In genomic region chr11:69321877-69322350, GRCh38 we compare ENCODE assay signal across 13 cellular contexts. TPM values are rescaled to one million over a fixed set of nuclear protein-coding genes. Genes with fewer than 3 reads are reported as not detected.
DNase-seq lines count a peak whose midpoint lies in the region; ATAC-seq and TF ChIP-seq lines count a peak whose summit lies in the region.
"Had no signal": no experiment of that assay in that cellular context is flagged by ENCODE, and none has a peak within 500 bp of the region (broad histone marks: within the 10 kb centered on the region; RNA-seq: fewer than 3 reads in every experiment).

No MANE protein-coding gene starts in this region.

- no peaks in the 10 kb centered on the region for H3K9me3 ChIP-seq in PC-9 (ENCODE audit: insufficient read depth, low read depth)

- H3F3A ChIP-seq in PC-9 (ENCODE audit: insufficient read depth, low read depth), result peaks cover 76% of the 10 kb centered on the region

- H3K4me3 ChIP-seq in PC-9, result peak overlapping the region; percentile 45; the same call in 1 of the 2 replicates
- H3K4me3 ChIP-seq: lung had no signal

- H3K4me2 ChIP-seq in PC-9, result peak overlapping the region; percentile 79

- H3K27me3 ChIP-seq in PC-9 (ENCODE audit: insufficient read depth, low read depth), result no peaks in the 10 kb centered on the region

- intact Hi-C loops in PC-9 (cut with micrococcal nuclease; ENCODE audit: unreplicated experiment), result no loop called here
- intact Hi-C loops in posterior vena cava (cut with DNase I), result no loop called here

- H3K27ac ChIP-seq in PC-9, result peak overlapping the region; percentile 93

- no peak for ATAC-seq in GM18909 (IDR thresholded peaks at IDR 0.05; ENCODE audit: poor library complexity, unreplicated experiment)

- TF ChIP-seq CTCF in PC-9 (conservative IDR thresholded peaks at IDR 0.05), result no peak

- peaks cover 59% of the 10 kb centered on the region for H3K36me3 ChIP-seq in PC-9 (ENCODE audit: low read depth)

- no peak overlapping the region for H2AFZ ChIP-seq in PC-9

- peaks cover 100% of the 10 kb centered on the region for H3K79me2 ChIP-seq in PC-9 (ENCODE audit: low read depth)

- DNase-seq in GM03348 (ENCODE audit: low spot score) (peak; percentile 86), PC-9 (peak; percentile 46 to 63), dermis blood vessel endothelial cell (peak; percentile 67), posterior vena cava (ENCODE audit: low spot score) (peak; percentile 88), SIG-M5 treated with dmso at 0.1 percent for 504 hours (lab: John Stamatoyannopoulos, UW; ENCODE audit: unreplicated experiment) (no peak), NOMO-1 treated with dmso at 0.1 percent for 144 hours (lab: John Stamatoyannopoulos, UW; ENCODE audit: unreplicated experiment) (no peak), mucosa of gallbladder (ENCODE audit: low spot score) (no peak)
- DNase-seq: activated CD4-positive, alpha-beta memory T cell treated with anti-CD3 and anti-CD28 coated beads, Interleukin-2, amount 10 ng/mL, durations not matched to agents 7 days and 5 days; anterior cingulate cortex; GF-D8 had no signal

- H3K4me1 ChIP-seq in PC-9 (replicated peaks; ENCODE audit: insufficient read depth), result peaks cover 64% of the 10 kb centered on the region

- POLR2A ChIA-PET in PC-9 (lab: Charles Lee; ENCODE audit: unreplicated experiment), result interaction anchor here (0.5 to 0.7 kb wide), 2 partner anchors 20 to 266 kb away, joined by 3 read pairs; no protein-coding TSS in a partner anchor

- H3K9me2 ChIP-seq in PC-9 (ENCODE audit: insufficient read depth), result no peaks in the 10 kb centered on the region

- H4K20me1 ChIP-seq in PC-9 (ENCODE audit: insufficient read depth), result peaks cover 60% of the 10 kb centered on the region

- BruUV-seq in PC-9 (replicated peaks; lab: Mats Ljungman, UMichigan), result no TSS peak

- CTCF ChIA-PET in PC-9 (lab: Charles Lee), result no interaction called here

RNA-seq across cellular contexts. Expression of gene MYEOV, which starts 28.0 kb away (rescaled TPM):
- total RNA-seq in PC-9 (2021) (182 and 232 TPM in 2 replicates), dermis blood vessel endothelial cell (0.05 TPM in 1 of 2 replicates, not detected in the other), posterior vena cava (under 1 TPM; 0.46 to 0.57 TPM), mucosa of gallbladder (0.72 TPM)
- total RNA-seq: activated CD4-positive, alpha-beta memory T cell treated with anti-CD3 and anti-CD28 coated beads, Interleukin-2, amount 10 ng/mL, durations not matched to agents 7 days and 5 days; SK-MEL-5 had no signal

Comparison
In these comparisons a context has a peak if more than half of its experiments do, and no peak if none do; other contexts are left out.
1. DNase-seq: peak in GM03348 (single experiment), PC-9 (2 of 2), dermis blood vessel endothelial cell (single experiment) and posterior vena cava (single experiment); none in SIG-M5 treated with dmso at 0.1 percent for 504 hours (single experiment), NOMO-1 treated with dmso at 0.1 percent for 144 hours (single experiment) and mucosa of gallbladder (single experiment).
2. RNA of gene MYEOV, which starts 28.0 kb away (total RNA-seq): 182 to 232 TPM in PC-9; 0.72 TPM in mucosa of gallbladder (single experiment), 0.46 to 0.57 TPM in posterior vena cava and 0.05 TPM in dermis blood vessel endothelial cell; every median in the first group is over 100 times any median in the second.